11 cellular contexts compared by ENCODE assay signal in genomic region chr3:123194552-123194951, GRCh38. TPM values are rescaled to one million over a fixed set of nuclear protein-coding genes. Genes with fewer than 3 reads are reported as not detected.
DNase-seq lines count a peak whose midpoint lies in the region; ATAC-seq, FAIRE-seq and TF ChIP-seq lines count a peak whose summit lies in the region.
"Had no signal": no experiment of that assay in that cellular context is flagged by ENCODE, and none has a peak within 500 bp of the region (broad histone marks: within the 10 kb centered on the region; RNA-seq: fewer than 3 reads in every experiment).

No MANE protein-coding gene starts in this region.

- no peak overlapping the region for H3K27ac ChIP-seq in A549

- intact Hi-C loops in left colon (cut with DNase I, micrococcal nuclease), result no loop called here

- no peak for TF ChIP-seq POLR2A in A549 (IDR thresholded peaks at IDR 0.05; ENCODE audit: low read length)

- no peaks in the 10 kb centered on the region; the same call in 2 of the 3 replicates for H3K9me3 ChIP-seq in A549

- 52% methylated on average over 5 of the region's 10 CpGs for WGBS in A549 (ENCODE audit: missing lambda C conversion rate)

- ATAC-seq in A549 (peak; percentile 97 to 100), left colon (peak; percentile 65), HG02623 (IDR thresholded peaks at IDR 0.05; ENCODE audit: unreplicated experiment) (no peak), GM21367 (IDR thresholded peaks at IDR 0.05; ENCODE audit: unreplicated experiment) (no peak)

- POLR2A ChIA-PET in A549 (lab: Yijun Ruan, JAX), result no interaction called here
- POLR2A ChIA-PET in HEK293T (lab: Yijun Ruan, JAX), result no interaction called here

- no peak for FAIRE-seq in A549 (lab: Jason Lieb, UNC)

- no peaks in the 10 kb centered on the region for H3K4me1 ChIP-seq in A549

- peak; percentile 36 to 45; a peak in 3 of 5 replicates for TF ChIP-seq RAD21 in A549 (conservative IDR thresholded peaks at IDR 0.05 in 1 of 2, IDR thresholded peaks at IDR 0.05 in 1 of 2)

- no peak for TF ChIP-seq EP300 in A549 (IDR thresholded peaks at IDR 0.05)

- no peak overlapping the region for H3K4me3 ChIP-seq in A549
- H3K4me3 ChIP-seq in cardiac fibroblast (replicated peaks in 1 of 2; ENCODE audit: low read depth in 2 of 2, low read length in 2 of 2), result no peak overlapping the region

- TF ChIP-seq CTCF in A549 (IDR thresholded peaks at IDR 0.05) (peak; percentile 39; the same call in 2 of the 3 replicates), cardiac fibroblast (IDR thresholded peaks at IDR 0.05; ENCODE audit: low read depth, low read length) (peak; percentile 46)

- DNase-seq in A549 (ENCODE audit: low read depth in 1 of 2, low spot score in 1 of 2) (peak; percentile 36 to 54), HEK293T (ENCODE audit: extremely low spot score) (peak; percentile 63), cardiac fibroblast (ENCODE audit: low read depth in 2 of 2) (peak; percentile 29 to 39), left colon (peak in 1 of 2 donors; percentile 28), SW 1271 (lab: John Stamatoyannopoulos, UW) (no peak), NCI-H2107 treated with DMSO at 0.1 percent for 48 hours (lab: John Stamatoyannopoulos, UW; ENCODE audit: unreplicated experiment) (no peak)
- DNase-seq: CD4-positive, alpha-beta T cell; hippocampal formation; T-helper 9 cell had no signal

- peak overlapping the region; percentile 29; the same call in 1 of the 3 replicates for H3K4me2 ChIP-seq in A549

- CTCF ChIA-PET in A549 (lab: Yijun Ruan, JAX) (interaction anchor here (0.6 to 1.1 kb wide), 5 partner anchors 24 to 135 kb away, joined by 3 to 4 read pairs (median 3); no protein-coding TSS in a partner anchor), HEK293T (lab: Yijun Ruan, JAX) (no interaction called here)

TF ChIP-seq in A549, 52 proteins besides CTCF, POLR2A, EP300 and RAD21:
- TF ChIP-seq JUNB (IDR thresholded peaks at IDR 0.05), result no peak
- TF ChIP-seq GATA3 (IDR thresholded peaks at IDR 0.05; ENCODE audit: borderline replicate concordance), result no peak
- no peak for TF ChIP-seq ESRRA (IDR thresholded peaks at IDR 0.05; ENCODE audit: borderline replicate concordance, low read length)
- peak; percentile 54 for TF ChIP-seq SMC3 (IDR thresholded peaks at IDR 0.05)
- no peak for TF ChIP-seq FOXS1 (CRISPR knock-in tag; IDR thresholded peaks at IDR 0.05)
TF ChIP-seq in A549: peak in this region for 1.

TF ChIP-seq in HEK293T, 16 proteins besides CTCF, POLR2A, EP300 and RAD21:
- no peak for TF ChIP-seq ZNF384 (IDR thresholded peaks at IDR 0.05)
- TF ChIP-seq SUZ12 (IDR thresholded peaks at IDR 0.05), result no peak
- TF ChIP-seq L3MBTL2 (conservative IDR thresholded peaks at IDR 0.05), result no peak
- no peak for TF ChIP-seq ARNT (IDR thresholded peaks at IDR 0.05)
- TF ChIP-seq PKNOX1 (IDR thresholded peaks at IDR 0.05), result no peak
- TF ChIP-seq FOXK2 (IDR thresholded peaks at IDR 0.05), result no peak
- no peak for TF ChIP-seq CTBP1 (IDR thresholded peaks at IDR 0.05; ENCODE audit: borderline replicate concordance)
- TF ChIP-seq HDGF (IDR thresholded peaks at IDR 0.05; ENCODE audit: borderline replicate concordance), result no peak
- no peak for TF ChIP-seq NFRKB (IDR thresholded peaks at IDR 0.05)
- TF ChIP-seq TARDBP (IDR thresholded peaks at IDR 0.05), result no peak
- TF ChIP-seq FOXM1 (IDR thresholded peaks at IDR 0.05; ENCODE audit: borderline replicate concordance), result no peak
- TF ChIP-seq LEF1 (IDR thresholded peaks at IDR 0.05; ENCODE audit: borderline replicate concordance), result no peak
- TF ChIP-seq BHLHE40 (IDR thresholded peaks at IDR 0.05; ENCODE audit: borderline replicate concordance), result no peak
- no peak for TF ChIP-seq ELF4 (IDR thresholded peaks at IDR 0.05)
- no peak for TF ChIP-seq SP1 (IDR thresholded peaks at IDR 0.05)
- no peak for TF ChIP-seq FOXA1 (IDR thresholded peaks at IDR 0.05)

RNA-seq across cellular contexts. Expression of gene SEC22A, which starts 7.2 kb away (rescaled TPM):
- polyA plus RNA-seq in A549 (2011; rRNA removed), result 29.9 and 36.8 TPM in 2 replicates
- 10.4 and 12.5 TPM in 2 replicates for polyA plus RNA-seq in A549 (2012; cell fraction: cytosol; rRNA removed)
- 6.3 and 10.1 TPM in 2 replicates for polyA plus RNA-seq in A549 (2012; cell fraction: nucleus; rRNA removed)
- polyA plus RNA-seq in A549 (2017; fragmentation: RNase III; extraction: RNeasy Plus Mini Kit Qiagen cat#74134 plus additional on column Dnase treatment), result 23.5 to 28.5 TPM (median 27.0 TPM) in 3 replicates
- 13.5 and 14.6 TPM in 2 replicates for polyA minus RNA-seq in A549 (2011; rRNA and poly(A)+ RNA removed)
- total RNA-seq in left colon, result 10 to 100 TPM; 10.4 to 12.3 TPM

Comparison
In these comparisons a context has a peak if more than half of its experiments do, and no peak if none do; other contexts are left out.
1. ATAC-seq: peak in A549 (2 of 2) and left colon (single experiment); none in HG02623 (single experiment) and GM21367 (single experiment).
2. DNase-seq: peak in A549 (2 of 2), HEK293T (single experiment) and cardiac fibroblast (2 of 2); none in SW 1271 (0 of 2) and NCI-H2107 treated with DMSO at 0.1 percent for 48 hours (single experiment).